In the genomic region with DNA sequence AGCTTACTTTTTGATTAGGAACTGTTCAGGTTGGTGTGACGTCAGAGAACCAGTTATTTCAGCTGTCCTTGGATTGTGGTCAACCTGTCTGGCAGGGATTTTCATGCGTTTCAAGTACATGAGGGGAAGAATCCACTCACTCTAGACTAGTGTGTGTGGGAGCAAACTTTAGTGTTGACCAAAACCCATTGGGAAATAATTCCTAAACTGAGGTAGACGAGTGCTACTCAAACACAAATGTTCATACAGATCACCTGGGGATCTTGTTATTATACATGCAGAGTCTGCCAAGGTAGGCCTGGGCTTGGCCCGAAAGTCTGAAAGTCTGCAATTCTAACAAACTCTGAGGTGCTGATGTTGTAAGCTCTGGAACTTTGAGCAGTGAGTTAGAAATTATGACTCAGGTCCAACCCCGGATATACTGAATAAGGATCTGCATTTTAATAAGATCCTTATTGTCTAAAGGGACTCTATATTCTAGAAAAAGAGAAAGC, we compare ENCODE assay signal across 15 cellular contexts.
DNase-seq lines count a peak whose midpoint lies in the region; ATAC-seq, FAIRE-seq and TF ChIP-seq lines count a peak whose summit lies in the region.
"Had no signal": no experiment of that assay in that cellular context is flagged by ENCODE, and none has a peak within 500 bp of the region (broad histone marks: within the 10 kb centered on the region; RNA-seq: fewer than 3 reads in every experiment).

No MANE protein-coding gene starts in this region.

- DNase-seq in A673 (ENCODE audit: low spot score) (peak; percentile 11), RPMI7951 (ENCODE audit: low read depth) (peak; percentile 14), myocyte (ENCODE audit: low read depth) (peak; percentile 89), substantia nigra (lab: John Stamatoyannopoulos, UW) (no peak), KG1 (lab: John Stamatoyannopoulos, UW) (no peak), frontal cortex (ENCODE audit: low spot score in 2 of 2) (no peak), COLO668 (lab: John Stamatoyannopoulos, UW; ENCODE audit: unreplicated experiment) (no peak)
- DNase-seq: aorta, H9, NCI-H1092, transverse colon had no signal

- no peak for TF ChIP-seq CTCF in A673 (conservative IDR thresholded peaks at IDR 0.05; ENCODE audit: low read depth, low read length)

- no TSS peak for BruUV-seq in A673 (replicated peaks; lab: Mats Ljungman, UMichigan)

- H3K27ac ChIP-seq in A673 (ENCODE audit: low read depth, low read length, poor library complexity, severe bottlenecking) (no peak overlapping the region), substantia nigra (ENCODE audit: low read depth, low read length, poor library complexity, severe bottlenecking) (no peak overlapping the region)
- H3K27ac ChIP-seq: transverse colon, VCaP had no signal

- peak; percentile 89 for ATAC-seq in esophagus mucosa
- ATAC-seq: GM12878 had no signal

- no peaks in the 10 kb centered on the region for H3K9me3 ChIP-seq in A673 (ENCODE audit: low read depth, low read length, poor library complexity, severe bottlenecking)
- H3K9me3 ChIP-seq: transverse colon had no signal

- POLR2A ChIA-PET in A673 (lab: Charles Lee; ENCODE audit: low non-redundant PET), result no interaction called here

- H3K4me1 ChIP-seq in A673 (ENCODE audit: insufficient read depth, low read length, poor library complexity, severe bottlenecking), result no peaks in the 10 kb centered on the region
- H3K4me1 ChIP-seq: transverse colon had no signal

- CTCF ChIA-PET in A673 (lab: Charles Lee), result no interaction called here

- FAIRE-seq in frontal cortex (lab: Jason Lieb, UNC), result no peak
- FAIRE-seq: GM12878 had no signal

- no peaks in the 10 kb centered on the region for H3K36me3 ChIP-seq in A673 (ENCODE audit: insufficient read depth, low read length, poor library complexity, severe bottlenecking)
- H3K36me3 ChIP-seq: transverse colon had no signal

- intact Hi-C loops in A673 (cut with micrococcal nuclease; ENCODE audit: unreplicated experiment), result no loop called here

- no peaks in the 10 kb centered on the region for H3K27me3 ChIP-seq in A673 (replicated peaks; ENCODE audit: insufficient read depth, low read depth, low read length, poor library complexity)

- H3K4me3 ChIP-seq in A673 (ENCODE audit: low read depth, low read length, poor library complexity, severe bottlenecking), result no peak overlapping the region
- H3K4me3 ChIP-seq: GM12878, skin epidermis, transverse colon had no signal

Comparison
In these comparisons a context has a peak if more than half of its experiments do, and no peak if none do; other contexts are left out.
1. DNase-seq: peak in A673 (single experiment), RPMI7951 (single experiment) and myocyte (single experiment); none in substantia nigra (0 of 49), KG1 (single experiment), frontal cortex (0 of 2) and COLO668 (single experiment).